1 cellular context compared by ENCODE assay signal in the genomic region with DNA sequence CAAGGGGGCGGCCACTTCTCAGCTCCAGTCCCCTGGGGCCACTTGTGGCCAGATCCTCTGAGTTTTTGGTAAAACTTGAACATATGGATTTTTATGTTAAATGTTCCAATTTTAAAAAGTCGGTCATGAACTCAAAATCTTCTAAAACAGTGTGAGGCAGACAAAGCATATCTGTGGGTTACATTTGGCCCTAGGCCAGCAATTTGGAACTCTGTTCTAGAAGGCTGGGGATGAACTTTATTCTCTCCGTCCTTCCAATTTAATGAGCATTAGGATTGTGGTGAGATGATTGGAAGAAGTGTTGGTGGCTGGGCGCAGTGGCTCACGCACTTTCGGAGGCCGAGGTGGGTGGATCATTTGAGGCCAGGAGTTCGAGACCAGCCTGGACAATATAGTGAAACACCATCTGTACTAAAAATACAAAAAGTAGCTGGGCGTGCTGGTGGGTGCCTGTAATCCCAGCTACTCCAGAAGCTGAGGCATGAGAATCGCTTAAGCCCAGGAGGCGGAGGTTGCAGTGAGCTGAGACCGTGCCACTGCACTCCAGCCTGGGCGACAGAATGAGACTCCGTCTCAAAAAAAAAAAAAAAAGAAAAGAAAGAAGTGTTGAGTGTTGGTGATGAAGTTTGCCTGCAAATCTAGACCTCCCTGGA.
TF ChIP-seq lines count a peak whose summit lies in the region.

No MANE protein-coding gene starts in this region.

TF ChIP-seq in HCT116, 20 proteins besides CTCF, POLR2A, EP300 and RAD21 (continued from another document):
- TF ChIP-seq, protein P1, sequence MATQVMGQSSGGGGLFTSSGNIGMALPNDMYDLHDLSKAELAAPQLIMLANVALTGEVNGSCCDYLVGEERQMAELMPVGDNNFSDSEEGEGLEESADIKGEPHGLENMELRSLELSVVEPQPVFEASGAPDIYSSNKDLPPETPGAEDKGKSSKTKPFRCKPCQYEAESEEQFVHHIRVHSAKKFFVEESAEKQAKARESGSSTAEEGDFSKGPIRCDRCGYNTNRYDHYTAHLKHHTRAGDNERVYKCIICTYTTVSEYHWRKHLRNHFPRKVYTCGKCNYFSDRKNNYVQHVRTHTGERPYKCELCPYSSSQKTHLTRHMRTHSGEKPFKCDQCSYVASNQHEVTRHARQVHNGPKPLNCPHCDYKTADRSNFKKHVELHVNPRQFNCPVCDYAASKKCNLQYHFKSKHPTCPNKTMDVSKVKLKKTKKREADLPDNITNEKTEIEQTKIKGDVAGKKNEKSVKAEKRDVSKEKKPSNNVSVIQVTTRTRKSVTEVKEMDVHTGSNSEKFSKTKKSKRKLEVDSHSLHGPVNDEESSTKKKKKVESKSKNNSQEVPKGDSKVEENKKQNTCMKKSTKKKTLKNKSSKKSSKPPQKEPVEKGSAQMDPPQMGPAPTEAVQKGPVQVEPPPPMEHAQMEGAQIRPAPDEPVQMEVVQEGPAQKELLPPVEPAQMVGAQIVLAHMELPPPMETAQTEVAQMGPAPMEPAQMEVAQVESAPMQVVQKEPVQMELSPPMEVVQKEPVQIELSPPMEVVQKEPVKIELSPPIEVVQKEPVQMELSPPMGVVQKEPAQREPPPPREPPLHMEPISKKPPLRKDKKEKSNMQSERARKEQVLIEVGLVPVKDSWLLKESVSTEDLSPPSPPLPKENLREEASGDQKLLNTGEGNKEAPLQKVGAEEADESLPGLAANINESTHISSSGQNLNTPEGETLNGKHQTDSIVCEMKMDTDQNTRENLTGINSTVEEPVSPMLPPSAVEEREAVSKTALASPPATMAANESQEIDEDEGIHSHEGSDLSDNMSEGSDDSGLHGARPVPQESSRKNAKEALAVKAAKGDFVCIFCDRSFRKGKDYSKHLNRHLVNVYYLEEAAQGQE (IDR thresholded peaks at IDR 0.05; ENCODE audit: low read depth) = no peak
- TF ChIP-seq ZFX (IDR thresholded peaks at IDR 0.05) = no peak
- no peak for TF ChIP-seq EZH2phosphoT487 (IDR thresholded peaks at IDR 0.05; ENCODE audit: borderline replicate concordance)
- TF ChIP-seq, protein P2, sequence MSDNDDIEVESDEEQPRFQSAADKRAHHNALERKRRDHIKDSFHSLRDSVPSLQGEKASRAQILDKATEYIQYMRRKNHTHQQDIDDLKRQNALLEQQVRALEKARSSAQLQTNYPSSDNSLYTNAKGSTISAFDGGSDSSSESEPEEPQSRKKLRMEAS (IDR thresholded peaks at IDR 0.05) = no peak
- TF ChIP-seq EZH2 (IDR thresholded peaks at IDR 0.05) = no peak
- TF ChIP-seq ZNF274 (IDR thresholded peaks at IDR 0.05; ENCODE audit: low read depth, low read length) = no peak
- TF ChIP-seq POLR2AphosphoS5 (IDR thresholded peaks at IDR 0.05; ENCODE audit: low read depth, low read length) = no peak
- TF ChIP-seq YY1 (IDR thresholded peaks at IDR 0.05; ENCODE audit: extremely low read depth, insufficient replicate concordance, low read depth, low read length) = no peak
- TF ChIP-seq TCF7L2 (IDR thresholded peaks at IDR 0.05; ENCODE audit: borderline replicate concordance, extremely low read depth, insufficient read depth, insufficient read length) = no peak
- TF ChIP-seq CBX3 (IDR thresholded peaks at IDR 0.05; ENCODE audit: low read depth) = no peak
- no peak for TF ChIP-seq JUND (IDR thresholded peaks at IDR 0.05)
- TF ChIP-seq, protein P3, sequence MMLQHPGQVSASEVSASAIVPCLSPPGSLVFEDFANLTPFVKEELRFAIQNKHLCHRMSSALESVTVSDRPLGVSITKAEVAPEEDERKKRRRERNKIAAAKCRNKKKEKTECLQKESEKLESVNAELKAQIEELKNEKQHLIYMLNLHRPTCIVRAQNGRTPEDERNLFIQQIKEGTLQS (IDR thresholded peaks at IDR 0.05) = no peak
- no peak for TF ChIP-seq FOSL1 (IDR thresholded peaks at IDR 0.05; ENCODE audit: low read depth)
- TF ChIP-seq ELF1 (IDR thresholded peaks at IDR 0.05; ENCODE audit: borderline replicate concordance, low read depth) = no peak
- TF ChIP-seq SIN3A (IDR thresholded peaks at IDR 0.05; ENCODE audit: low read depth) = no peak
